In genomic region chr6:151624071-151624470, GRCh38 we compare ENCODE assay signal across 36 cellular contexts.
"Had no signal": no experiment of that assay in that cellular context is flagged by ENCODE, and none has a peak within 500 bp of the region (broad histone marks: within the 10 kb centered on the region; RNA-seq: fewer than 3 reads in every experiment).

No MANE protein-coding gene starts in this region.

- H3K9me3 ChIP-seq: MG63 had no signal

- H3K4me3 ChIP-seq: MG63 had no signal

- H3K36me3 ChIP-seq: MG63 had no signal

- DNase-seq: Kasumi-1, MG63, MM.1S, MV-4-11, NCI-H1048, NCI-H1092, NCI-H1092 treated with DMSO at 0.1 percent for 48 hours, NCI-H1105, NCI-H1105 treated with DMSO at 0.1 percent for 48 hours, NCI-H1417, NCI-H1417 treated with DMSO at 0.1 percent for 48 hours, NCI-H1436, NCI-H1436 treated with DMSO at 0.1 percent for 48 hours, NCI-H146, NCI-H1694, NCI-H1694 treated with DMSO at 0.1 percent for 48 hours, NCI-H187, NCI-H187 treated with DMSO at 0.1 percent for 48 hours, NCI-H1930, NCI-H2029, NCI-H2029 treated with DMSO at 0.1 percent for 48 hours, NCI-H2081, NCI-H2081 treated with DMSO at 0.1 percent for 48 hours, NCI-H2107, NCI-H2171, NCI-H2171 treated with DMSO at 0.1 percent for 48 hours, NCI-H2227 treated with DMSO at 0.1 percent for 48 hours, NCI-H226, NCI-H345, NCI-H446, NCI-H446 treated with DMSO at 0.1 percent for 48 hours, NCI-H510A, NCI-H510A treated with DMSO at 0.1 percent for 48 hours, NCI-H524, NCI-H524 treated with DMSO at 0.1 percent for 48 hours, NCI-H526 had no signal

- H3K27me3 ChIP-seq: MG63 had no signal
